In genomic region chr18:77407733-77408132, GRCh38 we compare ENCODE assay signal across 20 cellular contexts.
DNase-seq lines count a peak whose midpoint lies in the region; ATAC-seq and TF ChIP-seq lines count a peak whose summit lies in the region.
"Had no signal": no experiment of that assay in that cellular context is flagged by ENCODE, and none has a peak within 500 bp of the region (broad histone marks: within the 10 kb centered on the region; RNA-seq: fewer than 3 reads in every experiment).

No MANE protein-coding gene starts in this region.

- H3K4me1 ChIP-seq in HCT116 (ENCODE audit: control insufficient read depth in 1 of 2, insufficient read depth in 2 of 2, low read length in 2 of 2) = no peaks in the 10 kb centered on the region

- TF ChIP-seq RAD21 in HCT116 (IDR thresholded peaks at IDR 0.05; ENCODE audit: low read depth) = peak; percentile 26; the same call in 1 of the 2 replicates

- H3K79me2 ChIP-seq in HCT116 (ENCODE audit: insufficient read depth, low read length) = no peaks in the 10 kb centered on the region

- H3K27ac ChIP-seq in C4-2B = no peak overlapping the region
- no peak overlapping the region for H3K27ac ChIP-seq in HCT116 (ENCODE audit: low read depth, low read length)
- no peak overlapping the region for H3K27ac ChIP-seq in substantia nigra (ENCODE audit: low read depth, low read length, poor library complexity, severe bottlenecking)
- H3K27ac ChIP-seq in coronary artery = no peak overlapping the region

- no peaks in the 10 kb centered on the region for H4K20me1 ChIP-seq in HCT116 (ENCODE audit: insufficient read depth)

- POLR2A ChIA-PET in HCT116 (lab: Charles Lee) = no interaction called here

- no peak overlapping the region for H2AFZ ChIP-seq in HCT116 (ENCODE audit: low read depth, low read length, poor library complexity, severe bottlenecking)

- TF ChIP-seq POLR2A in HCT116 (IDR thresholded peaks at IDR 0.05; ENCODE audit: borderline replicate concordance, extremely low read depth, insufficient read depth, insufficient read length) = no peak

- no peaks in the 10 kb centered on the region for H3K27me3 ChIP-seq in HCT116 (ENCODE audit: insufficient read depth, low read length)

- no peaks in the 10 kb centered on the region for H3K9me2 ChIP-seq in HCT116 (ENCODE audit: insufficient read depth)
- H3K9me2 ChIP-seq: SK-N-SH had no signal

- no peak overlapping the region for H3K4me2 ChIP-seq in HCT116 (ENCODE audit: low read length)
- H3K4me2 ChIP-seq: SK-N-SH had no signal

- RAD21 ChIA-PET in HCT116 (lab: Charles Lee; ENCODE audit: low non-redundant PET in 1 of 2, low total read pairs in 2 of 2, uncharacterized antibody in 2 of 2, unreplicated experiment in 2 of 2) = no interaction called here

- no peaks in the 10 kb centered on the region for H3K9me3 ChIP-seq in HCT116 (ENCODE audit: control insufficient read depth in 1 of 2, insufficient read depth in 1 of 2, low read depth in 1 of 2, low read length in 2 of 2)

- ATAC-seq in HCT116 = no peak

- no peak overlapping the region for H3K9ac ChIP-seq in HCT116 (ENCODE audit: low read length)
- H3K9ac ChIP-seq: SK-N-SH had no signal

- DNase-seq in HCT116 (ENCODE audit: low read depth, low spot score) (no peak), SHP77 treated with DMSO at 0.1 percent for 48 hours (lab: John Stamatoyannopoulos, UW) (peak; percentile 9), iPS DF 4.7 (ENCODE audit: extremely low read depth, low spot score) (peak; percentile 9), KBM-7 (no peak), substantia nigra (lab: John Stamatoyannopoulos, UW) (no peak), coronary artery (ENCODE audit: low spot score) (no peak), occipital lobe (lab: John Stamatoyannopoulos, UW) (no peak)
- DNase-seq: AML-193; Calu3; CD4-positive, alpha-beta T cell; DMS79; GDM1; GOT3; MM.1S; NCI-H1105; NCI-H187 treated with DMSO at 0.1 percent for 48 hours; NCI-H510A treated with DMSO at 0.1 percent for 48 hours; SK-N-SH; T-helper 1 cell had no signal

- TF ChIP-seq CTCF in C4-2B (conservative IDR thresholded peaks at IDR 0.05) (peak; percentile 26), HCT116 (IDR thresholded peaks at IDR 0.05 in 2 of 3, conservative IDR thresholded peaks at IDR 0.05 in 1 of 3; ENCODE audit: borderline replicate concordance in 1 of 3, insufficient read depth in 1 of 3, low read depth in 2 of 3, low read length in 2 of 3) (no peak), coronary artery (IDR thresholded peaks at IDR 0.05) (no peak)

- in situ Hi-C loops in KBM-7 (cut with MboI; ENCODE audit: low pct_unique_long_range_greater_than_20kb, low sequenced_read_pairs) = no loop called here

- no TSS peak for BruUV-seq in HCT116 (replicated peaks; lab: Mats Ljungman, UMichigan)

- intact Hi-C loops in HCT116 (cut with micrococcal nuclease) = no loop called here

- H3K4me3 ChIP-seq in HCT116 (replicated peaks in 1 of 2; ENCODE audit: low read depth in 1 of 2, low read length in 2 of 2) = no peak overlapping the region
- no peak overlapping the region for H3K4me3 ChIP-seq in coronary artery

- CTCF ChIA-PET in HCT116 (lab: Charles Lee) = no interaction called here

- H3K36me3 ChIP-seq in HCT116 (ENCODE audit: control insufficient read depth in 1 of 2, insufficient read depth in 2 of 2, low read length in 2 of 2) = no peaks in the 10 kb centered on the region

TF ChIP-seq in HCT116, 20 proteins besides CTCF, POLR2A, EP300 and RAD21:
- no peak for TF ChIP-seq EZH2 (IDR thresholded peaks at IDR 0.05)
- no peak for TF ChIP-seq CEBPB (IDR thresholded peaks at IDR 0.05; ENCODE audit: low read depth)
- TF ChIP-seq FOSL1 (IDR thresholded peaks at IDR 0.05; ENCODE audit: low read depth) = no peak
- no peak for TF ChIP-seq SIN3A (IDR thresholded peaks at IDR 0.05; ENCODE audit: low read depth)
- no peak for TF ChIP-seq ZFX (IDR thresholded peaks at IDR 0.05)
- TF ChIP-seq, protein P1, sequence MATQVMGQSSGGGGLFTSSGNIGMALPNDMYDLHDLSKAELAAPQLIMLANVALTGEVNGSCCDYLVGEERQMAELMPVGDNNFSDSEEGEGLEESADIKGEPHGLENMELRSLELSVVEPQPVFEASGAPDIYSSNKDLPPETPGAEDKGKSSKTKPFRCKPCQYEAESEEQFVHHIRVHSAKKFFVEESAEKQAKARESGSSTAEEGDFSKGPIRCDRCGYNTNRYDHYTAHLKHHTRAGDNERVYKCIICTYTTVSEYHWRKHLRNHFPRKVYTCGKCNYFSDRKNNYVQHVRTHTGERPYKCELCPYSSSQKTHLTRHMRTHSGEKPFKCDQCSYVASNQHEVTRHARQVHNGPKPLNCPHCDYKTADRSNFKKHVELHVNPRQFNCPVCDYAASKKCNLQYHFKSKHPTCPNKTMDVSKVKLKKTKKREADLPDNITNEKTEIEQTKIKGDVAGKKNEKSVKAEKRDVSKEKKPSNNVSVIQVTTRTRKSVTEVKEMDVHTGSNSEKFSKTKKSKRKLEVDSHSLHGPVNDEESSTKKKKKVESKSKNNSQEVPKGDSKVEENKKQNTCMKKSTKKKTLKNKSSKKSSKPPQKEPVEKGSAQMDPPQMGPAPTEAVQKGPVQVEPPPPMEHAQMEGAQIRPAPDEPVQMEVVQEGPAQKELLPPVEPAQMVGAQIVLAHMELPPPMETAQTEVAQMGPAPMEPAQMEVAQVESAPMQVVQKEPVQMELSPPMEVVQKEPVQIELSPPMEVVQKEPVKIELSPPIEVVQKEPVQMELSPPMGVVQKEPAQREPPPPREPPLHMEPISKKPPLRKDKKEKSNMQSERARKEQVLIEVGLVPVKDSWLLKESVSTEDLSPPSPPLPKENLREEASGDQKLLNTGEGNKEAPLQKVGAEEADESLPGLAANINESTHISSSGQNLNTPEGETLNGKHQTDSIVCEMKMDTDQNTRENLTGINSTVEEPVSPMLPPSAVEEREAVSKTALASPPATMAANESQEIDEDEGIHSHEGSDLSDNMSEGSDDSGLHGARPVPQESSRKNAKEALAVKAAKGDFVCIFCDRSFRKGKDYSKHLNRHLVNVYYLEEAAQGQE (IDR thresholded peaks at IDR 0.05; ENCODE audit: low read depth) = no peak
- TF ChIP-seq SRF (IDR thresholded peaks at IDR 0.05; ENCODE audit: low read depth) = no peak
- TF ChIP-seq EGR1 (IDR thresholded peaks at IDR 0.05; ENCODE audit: low read depth) = no peak
- no peak for TF ChIP-seq CBX3 (IDR thresholded peaks at IDR 0.05; ENCODE audit: low read depth)
- no peak for TF ChIP-seq SP1 (IDR thresholded peaks at IDR 0.05; ENCODE audit: low read depth)
- TF ChIP-seq ELF1 (IDR thresholded peaks at IDR 0.05; ENCODE audit: borderline replicate concordance, low read depth) = no peak
- TF ChIP-seq TCF7L2 (IDR thresholded peaks at IDR 0.05; ENCODE audit: borderline replicate concordance, extremely low read depth, insufficient read depth, insufficient read length) = no peak
- TF ChIP-seq ZNF274 (IDR thresholded peaks at IDR 0.05; ENCODE audit: low read depth, low read length) = no peak
- TF ChIP-seq JUND (IDR thresholded peaks at IDR 0.05) = no peak
- TF ChIP-seq YY1 (IDR thresholded peaks at IDR 0.05; ENCODE audit: extremely low read depth, insufficient replicate concordance, low read depth, low read length) = no peak
- TF ChIP-seq, protein P2, sequence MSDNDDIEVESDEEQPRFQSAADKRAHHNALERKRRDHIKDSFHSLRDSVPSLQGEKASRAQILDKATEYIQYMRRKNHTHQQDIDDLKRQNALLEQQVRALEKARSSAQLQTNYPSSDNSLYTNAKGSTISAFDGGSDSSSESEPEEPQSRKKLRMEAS (IDR thresholded peaks at IDR 0.05) = no peak
- TF ChIP-seq EZH2phosphoT487 (IDR thresholded peaks at IDR 0.05; ENCODE audit: borderline replicate concordance) = no peak
- TF ChIP-seq, protein P3, sequence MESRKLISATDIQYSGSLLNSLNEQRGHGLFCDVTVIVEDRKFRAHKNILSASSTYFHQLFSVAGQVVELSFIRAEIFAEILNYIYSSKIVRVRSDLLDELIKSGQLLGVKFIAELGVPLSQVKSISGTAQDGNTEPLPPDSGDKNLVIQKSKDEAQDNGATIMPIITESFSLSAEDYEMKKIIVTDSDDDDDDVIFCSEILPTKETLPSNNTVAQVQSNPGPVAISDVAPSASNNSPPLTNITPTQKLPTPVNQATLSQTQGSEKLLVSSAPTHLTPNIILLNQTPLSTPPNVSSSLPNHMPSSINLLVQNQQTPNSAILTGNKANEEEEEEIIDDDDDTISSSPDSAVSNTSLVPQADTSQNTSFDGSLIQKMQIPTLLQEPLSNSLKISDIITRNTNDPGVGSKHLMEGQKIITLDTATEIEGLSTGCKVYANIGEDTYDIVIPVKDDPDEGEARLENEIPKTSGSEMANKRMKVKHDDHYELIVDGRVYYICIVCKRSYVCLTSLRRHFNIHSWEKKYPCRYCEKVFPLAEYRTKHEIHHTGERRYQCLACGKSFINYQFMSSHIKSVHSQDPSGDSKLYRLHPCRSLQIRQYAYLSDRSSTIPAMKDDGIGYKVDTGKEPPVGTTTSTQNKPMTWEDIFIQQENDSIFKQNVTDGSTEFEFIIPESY (IDR thresholded peaks at IDR 0.05; ENCODE audit: extremely low read depth, insufficient replicate concordance, low read length) = no peak
- no peak for TF ChIP-seq POLR2AphosphoS5 (IDR thresholded peaks at IDR 0.05; ENCODE audit: low read depth, low read length)
- TF ChIP-seq, protein P4, sequence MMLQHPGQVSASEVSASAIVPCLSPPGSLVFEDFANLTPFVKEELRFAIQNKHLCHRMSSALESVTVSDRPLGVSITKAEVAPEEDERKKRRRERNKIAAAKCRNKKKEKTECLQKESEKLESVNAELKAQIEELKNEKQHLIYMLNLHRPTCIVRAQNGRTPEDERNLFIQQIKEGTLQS (IDR thresholded peaks at IDR 0.05) = no peak

Comparison
In these comparisons a context has a peak if more than half of its experiments do, and no peak if none do; other contexts are left out.
1. DNase-seq: peak in SHP77 treated with DMSO at 0.1 percent for 48 hours (single experiment) and iPS DF 4.7 (single experiment); none in HCT116 (single experiment), KBM-7 (single experiment), substantia nigra (0 of 49), coronary artery (single experiment) and occipital lobe (single experiment).